In the genomic region with DNA sequence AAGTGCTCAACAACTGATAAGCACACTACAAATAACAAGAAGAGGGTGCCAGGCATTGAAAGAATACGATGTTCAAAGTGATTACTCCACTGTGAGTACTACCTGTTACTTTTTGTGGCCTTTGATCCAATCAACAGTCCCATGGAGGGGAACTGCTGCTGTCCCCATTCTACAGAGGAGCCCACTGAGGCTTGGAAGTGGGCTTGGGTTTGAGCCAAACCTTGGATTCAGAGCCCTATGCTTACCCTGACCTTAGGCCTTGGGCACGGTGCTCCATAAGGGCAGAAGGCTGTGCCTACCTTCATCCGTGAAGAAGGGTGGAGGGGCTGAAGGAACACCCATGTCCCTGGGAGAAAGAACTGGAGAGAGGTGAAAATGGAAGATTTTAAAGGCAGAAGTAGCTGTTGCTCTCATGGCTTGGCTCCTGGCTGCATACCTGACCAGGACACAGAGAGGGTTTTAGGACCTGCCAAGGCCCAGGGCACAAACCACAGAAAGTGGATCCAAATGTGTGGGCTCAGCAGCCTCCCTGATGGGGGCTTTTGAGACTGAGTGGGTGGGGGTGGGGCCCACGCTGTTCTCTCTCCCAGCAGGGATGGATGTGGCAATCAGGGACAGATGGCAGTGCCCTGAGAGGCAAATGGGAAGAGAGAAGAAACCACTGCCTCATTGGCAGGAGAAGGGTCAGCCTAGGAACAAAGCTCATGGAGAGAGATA, we compare ENCODE assay signal across 1 cellular context.
TF ChIP-seq lines count a peak whose summit lies in the region.

No MANE protein-coding gene starts in this region.

TF ChIP-seq in H1, 55 proteins besides CTCF, POLR2A, EP300 and RAD21:
- TF ChIP-seq, protein P1, sequence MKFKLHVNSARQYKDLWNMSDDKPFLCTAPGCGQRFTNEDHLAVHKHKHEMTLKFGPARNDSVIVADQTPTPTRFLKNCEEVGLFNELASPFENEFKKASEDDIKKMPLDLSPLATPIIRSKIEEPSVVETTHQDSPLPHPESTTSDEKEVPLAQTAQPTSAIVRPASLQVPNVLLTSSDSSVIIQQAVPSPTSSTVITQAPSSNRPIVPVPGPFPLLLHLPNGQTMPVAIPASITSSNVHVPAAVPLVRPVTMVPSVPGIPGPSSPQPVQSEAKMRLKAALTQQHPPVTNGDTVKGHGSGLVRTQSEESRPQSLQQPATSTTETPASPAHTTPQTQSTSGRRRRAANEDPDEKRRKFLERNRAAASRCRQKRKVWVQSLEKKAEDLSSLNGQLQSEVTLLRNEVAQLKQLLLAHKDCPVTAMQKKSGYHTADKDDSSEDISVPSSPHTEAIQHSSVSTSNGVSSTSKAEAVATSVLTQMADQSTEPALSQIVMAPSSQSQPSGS (IDR thresholded peaks at IDR 0.05; ENCODE audit: low read length) = no peak
- TF ChIP-seq, protein P2, sequence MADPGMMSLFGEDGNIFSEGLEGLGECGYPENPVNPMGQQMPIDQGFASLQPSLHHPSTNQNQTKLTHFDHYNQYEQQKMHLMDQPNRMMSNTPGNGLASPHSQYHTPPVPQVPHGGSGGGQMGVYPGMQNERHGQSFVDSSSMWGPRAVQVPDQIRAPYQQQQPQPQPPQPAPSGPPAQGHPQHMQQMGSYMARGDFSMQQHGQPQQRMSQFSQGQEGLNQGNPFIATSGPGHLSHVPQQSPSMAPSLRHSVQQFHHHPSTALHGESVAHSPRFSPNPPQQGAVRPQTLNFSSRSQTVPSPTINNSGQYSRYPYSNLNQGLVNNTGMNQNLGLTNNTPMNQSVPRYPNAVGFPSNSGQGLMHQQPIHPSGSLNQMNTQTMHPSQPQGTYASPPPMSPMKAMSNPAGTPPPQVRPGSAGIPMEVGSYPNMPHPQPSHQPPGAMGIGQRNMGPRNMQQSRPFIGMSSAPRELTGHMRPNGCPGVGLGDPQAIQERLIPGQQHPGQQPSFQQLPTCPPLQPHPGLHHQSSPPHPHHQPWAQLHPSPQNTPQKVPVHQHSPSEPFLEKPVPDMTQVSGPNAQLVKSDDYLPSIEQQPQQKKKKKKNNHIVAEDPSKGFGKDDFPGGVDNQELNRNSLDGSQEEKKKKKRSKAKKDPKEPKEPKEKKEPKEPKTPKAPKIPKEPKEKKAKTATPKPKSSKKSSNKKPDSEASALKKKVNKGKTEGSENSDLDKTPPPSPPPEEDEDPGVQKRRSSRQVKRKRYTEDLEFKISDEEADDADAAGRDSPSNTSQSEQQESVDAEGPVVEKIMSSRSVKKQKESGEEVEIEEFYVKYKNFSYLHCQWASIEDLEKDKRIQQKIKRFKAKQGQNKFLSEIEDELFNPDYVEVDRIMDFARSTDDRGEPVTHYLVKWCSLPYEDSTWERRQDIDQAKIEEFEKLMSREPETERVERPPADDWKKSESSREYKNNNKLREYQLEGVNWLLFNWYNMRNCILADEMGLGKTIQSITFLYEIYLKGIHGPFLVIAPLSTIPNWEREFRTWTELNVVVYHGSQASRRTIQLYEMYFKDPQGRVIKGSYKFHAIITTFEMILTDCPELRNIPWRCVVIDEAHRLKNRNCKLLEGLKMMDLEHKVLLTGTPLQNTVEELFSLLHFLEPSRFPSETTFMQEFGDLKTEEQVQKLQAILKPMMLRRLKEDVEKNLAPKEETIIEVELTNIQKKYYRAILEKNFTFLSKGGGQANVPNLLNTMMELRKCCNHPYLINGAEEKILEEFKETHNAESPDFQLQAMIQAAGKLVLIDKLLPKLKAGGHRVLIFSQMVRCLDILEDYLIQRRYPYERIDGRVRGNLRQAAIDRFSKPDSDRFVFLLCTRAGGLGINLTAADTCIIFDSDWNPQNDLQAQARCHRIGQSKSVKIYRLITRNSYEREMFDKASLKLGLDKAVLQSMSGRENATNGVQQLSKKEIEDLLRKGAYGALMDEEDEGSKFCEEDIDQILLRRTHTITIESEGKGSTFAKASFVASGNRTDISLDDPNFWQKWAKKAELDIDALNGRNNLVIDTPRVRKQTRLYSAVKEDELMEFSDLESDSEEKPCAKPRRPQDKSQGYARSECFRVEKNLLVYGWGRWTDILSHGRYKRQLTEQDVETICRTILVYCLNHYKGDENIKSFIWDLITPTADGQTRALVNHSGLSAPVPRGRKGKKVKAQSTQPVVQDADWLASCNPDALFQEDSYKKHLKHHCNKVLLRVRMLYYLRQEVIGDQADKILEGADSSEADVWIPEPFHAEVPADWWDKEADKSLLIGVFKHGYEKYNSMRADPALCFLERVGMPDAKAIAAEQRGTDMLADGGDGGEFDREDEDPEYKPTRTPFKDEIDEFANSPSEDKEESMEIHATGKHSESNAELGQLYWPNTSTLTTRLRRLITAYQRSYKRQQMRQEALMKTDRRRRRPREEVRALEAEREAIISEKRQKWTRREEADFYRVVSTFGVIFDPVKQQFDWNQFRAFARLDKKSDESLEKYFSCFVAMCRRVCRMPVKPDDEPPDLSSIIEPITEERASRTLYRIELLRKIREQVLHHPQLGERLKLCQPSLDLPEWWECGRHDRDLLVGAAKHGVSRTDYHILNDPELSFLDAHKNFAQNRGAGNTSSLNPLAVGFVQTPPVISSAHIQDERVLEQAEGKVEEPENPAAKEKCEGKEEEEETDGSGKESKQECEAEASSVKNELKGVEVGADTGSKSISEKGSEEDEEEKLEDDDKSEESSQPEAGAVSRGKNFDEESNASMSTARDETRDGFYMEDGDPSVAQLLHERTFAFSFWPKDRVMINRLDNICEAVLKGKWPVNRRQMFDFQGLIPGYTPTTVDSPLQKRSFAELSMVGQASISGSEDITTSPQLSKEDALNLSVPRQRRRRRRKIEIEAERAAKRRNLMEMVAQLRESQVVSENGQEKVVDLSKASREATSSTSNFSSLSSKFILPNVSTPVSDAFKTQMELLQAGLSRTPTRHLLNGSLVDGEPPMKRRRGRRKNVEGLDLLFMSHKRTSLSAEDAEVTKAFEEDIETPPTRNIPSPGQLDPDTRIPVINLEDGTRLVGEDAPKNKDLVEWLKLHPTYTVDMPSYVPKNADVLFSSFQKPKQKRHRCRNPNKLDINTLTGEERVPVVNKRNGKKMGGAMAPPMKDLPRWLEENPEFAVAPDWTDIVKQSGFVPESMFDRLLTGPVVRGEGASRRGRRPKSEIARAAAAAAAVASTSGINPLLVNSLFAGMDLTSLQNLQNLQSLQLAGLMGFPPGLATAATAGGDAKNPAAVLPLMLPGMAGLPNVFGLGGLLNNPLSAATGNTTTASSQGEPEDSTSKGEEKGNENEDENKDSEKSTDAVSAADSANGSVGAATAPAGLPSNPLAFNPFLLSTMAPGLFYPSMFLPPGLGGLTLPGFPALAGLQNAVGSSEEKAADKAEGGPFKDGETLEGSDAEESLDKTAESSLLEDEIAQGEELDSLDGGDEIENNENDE (IDR thresholded peaks at IDR 0.05; ENCODE audit: insufficient replicate concordance, low read length) = no peak
- TF ChIP-seq TAF7 (optimal IDR thresholded peaks at IDR 0.05; ENCODE audit: borderline replicate concordance, low read depth, low read length) = no peak
- TF ChIP-seq KDM5A (IDR thresholded peaks at IDR 0.05; ENCODE audit: low read length) = no peak
- no peak for TF ChIP-seq CHD2 (IDR thresholded peaks at IDR 0.05; ENCODE audit: low read length)
- no peak for TF ChIP-seq SP4 (IDR thresholded peaks at IDR 0.05; ENCODE audit: low read length)
- TF ChIP-seq ZNF274 (IDR thresholded peaks at IDR 0.05; ENCODE audit: borderline replicate concordance, extremely low read depth, low read length) = no peak
TF ChIP-seq in H1: peak in this region for 0.
